9 cellular contexts compared by ENCODE assay signal in the genomic region with DNA sequence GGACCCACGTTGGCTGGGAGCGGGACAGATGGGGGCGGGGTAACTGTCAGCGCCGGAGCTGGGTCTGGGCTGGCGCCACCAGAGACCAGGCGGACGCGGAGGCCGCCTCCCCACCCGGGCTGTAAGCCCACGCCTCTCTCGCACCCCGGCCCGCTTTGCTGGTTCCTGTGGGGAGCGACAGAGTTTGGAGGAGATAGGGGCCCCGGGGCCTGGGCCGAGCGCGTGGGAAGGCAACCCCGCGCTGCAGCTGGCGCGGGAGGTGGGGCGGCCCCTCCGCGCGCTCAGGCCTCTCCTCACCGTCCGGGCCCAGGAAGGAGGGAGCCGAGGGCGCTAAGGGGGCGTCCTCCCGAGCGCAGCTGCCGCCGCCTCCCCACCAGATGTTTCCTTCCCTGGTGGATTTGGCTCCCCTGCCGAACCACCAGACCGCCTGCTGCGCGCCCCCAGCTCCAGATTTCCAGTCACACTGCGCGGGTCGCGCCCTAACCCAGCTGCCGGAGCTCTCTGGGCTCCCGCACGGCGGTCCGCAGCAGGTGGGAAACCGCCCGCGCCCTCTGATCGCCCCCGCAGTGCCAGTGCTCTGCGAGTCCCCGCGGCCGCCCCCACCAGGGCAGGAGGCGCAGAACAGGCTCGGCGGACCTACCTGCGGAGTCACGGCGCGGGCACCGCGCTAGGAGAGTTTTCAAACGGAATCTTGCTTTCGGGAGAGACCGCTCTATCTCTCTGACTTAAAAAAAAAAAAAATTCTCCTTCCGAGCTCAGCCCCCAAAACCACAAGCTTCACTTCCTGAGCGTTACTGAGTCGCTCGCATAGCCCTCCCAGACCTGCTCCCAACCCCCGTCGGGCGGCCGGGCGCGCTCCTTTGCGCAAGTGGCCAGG. TPM values are rescaled to one million over a fixed set of nuclear protein-coding genes. Genes with fewer than 3 reads are reported as not detected.
DNase-seq lines count a peak whose midpoint lies in the region; ATAC-seq and TF ChIP-seq lines count a peak whose summit lies in the region.
"Had no signal": no experiment of that assay in that cellular context is flagged by ENCODE, and none has a peak within 500 bp of the region (broad histone marks: within the 10 kb centered on the region; RNA-seq: fewer than 3 reads in every experiment).

No MANE protein-coding gene starts in this region.

- no peaks in the 10 kb centered on the region for H3K79me2 ChIP-seq in smooth muscle cell (ENCODE audit: low read depth)

- H3K9me3 ChIP-seq in right cardiac atrium (ENCODE audit: control insufficient read depth, low read length) (no peaks in the 10 kb centered on the region), smooth muscle cell (replicated peaks; ENCODE audit: low read depth) (no peaks in the 10 kb centered on the region)

- H3K9ac ChIP-seq in smooth muscle cell (ENCODE audit: low read depth) = no peak overlapping the region

- H3K4me3 ChIP-seq in right cardiac atrium (ENCODE audit: low read length) = peak overlapping the region; percentile 64
- peak overlapping the region; percentile 54 for H3K4me3 ChIP-seq in smooth muscle cell

- H3K4me1 ChIP-seq in right cardiac atrium (ENCODE audit: control insufficient read depth, insufficient read depth, low read length) = peaks cover 10% of the 10 kb centered on the region
- H3K4me1 ChIP-seq in smooth muscle cell (ENCODE audit: low read depth) = peaks cover 46% of the 10 kb centered on the region

- TF ChIP-seq POLR2A in Raji (IDR thresholded peaks at IDR 0.05; ENCODE audit: insufficient read depth, low read depth, low read length) = peak; percentile 55

- WGBS in right cardiac atrium = 2% methylated on average over 82 of the region's 82 CpGs
- WGBS in smooth muscle cell (ENCODE audit: low lambda C conversion rate) = 2% methylated on average over 62 of the region's 82 CpGs

- peak; percentile 22 for DNase-seq in DMS153 (lab: John Stamatoyannopoulos, UW)
- peak; percentile 63 for DNase-seq in HT1080 (ENCODE audit: low read depth)
- peak; percentile 77 for DNase-seq in activated gamma-delta T cell treated with Interleukin-2 at 50 U/mL for 16 hours
- DNase-seq in right cardiac atrium = peak; percentile 20 to 77 (median 59)
- no peak for DNase-seq in smooth muscle cell (lab: John Stamatoyannopoulos, UW; ENCODE audit: unreplicated experiment)
- no peak for DNase-seq in inferior parietal cortex (ENCODE audit: extremely low spot score)

- no peak overlapping the region for H2AFZ ChIP-seq in smooth muscle cell (ENCODE audit: low read depth)

- no peaks in the 10 kb centered on the region for H3K36me3 ChIP-seq in smooth muscle cell (ENCODE audit: low read depth)

- H3K27me3 ChIP-seq in right cardiac atrium (ENCODE audit: control insufficient read depth, insufficient read depth) = no peaks in the 10 kb centered on the region
- H3K27me3 ChIP-seq in smooth muscle cell (ENCODE audit: low read depth) = peaks cover 99% of the 10 kb centered on the region

- TF ChIP-seq CTCF in smooth muscle cell (IDR thresholded peaks at IDR 0.05; ENCODE audit: borderline replicate concordance, insufficient read depth, poor library complexity, severe bottlenecking) = peak; percentile 16

- H3F3A ChIP-seq in smooth muscle cell (ENCODE audit: low read depth) = no peaks in the 10 kb centered on the region

- ATAC-seq in GM21360 (IDR thresholded peaks at IDR 0.05; ENCODE audit: unreplicated experiment) (peak; percentile 47), right cardiac atrium (peak; percentile 30 to 41)

- H3K4me2 ChIP-seq in smooth muscle cell = peak overlapping the region; percentile 93

- peaks cover 11% of the 10 kb centered on the region for H4K20me1 ChIP-seq in smooth muscle cell (ENCODE audit: low read depth)

- no peak overlapping the region for H3K27ac ChIP-seq in right cardiac atrium (ENCODE audit: low read length)
- H3K27ac ChIP-seq in smooth muscle cell (ENCODE audit: low read depth) = no peak overlapping the region
- H3K27ac ChIP-seq: epithelial cell of prostate had no signal

- intact Hi-C loops in right cardiac atrium (cut with DNase I) = no loop called here

RNA-seq across cellular contexts. Expression of a gene that starts 1.1 kb away (rescaled TPM):
- 2.2 and 3.7 TPM in 2 replicates for total RNA-seq in HT1080 (2014; rRNA removed; shearing (Covaris generic))
- polyA plus RNA-seq in HT1080 (2015; cell fraction: cytosol; rRNA removed) = 1.2 and 1.4 TPM in 2 replicates
- polyA plus RNA-seq in HT1080 (2015; cell fraction: nucleus; rRNA removed) = 1.7 and 2.2 TPM in 2 replicates
- total RNA-seq in right cardiac atrium (under 1 TPM in 3 of 4 donors, not detected in 1; 0.29 to 0.59 (median 0.45) TPM), smooth muscle cell (0.13 and 0.40 TPM in 2 replicates)
- polyA plus RNA-seq in right cardiac atrium (0.18 TPM), smooth muscle cell (not detected in 2 replicates)

Comparison
In these comparisons a context has a peak if more than half of its experiments do, and no peak if none do; other contexts are left out.
1. DNase-seq: peak in DMS153 (single experiment), HT1080 (single experiment), activated gamma-delta T cell treated with Interleukin-2 at 50 U/mL for 16 hours (single experiment) and right cardiac atrium (3 of 3); none in smooth muscle cell (single experiment) and inferior parietal cortex (single experiment).